Comparison of ENCODE assay signal across 9 cellular contexts in genomic region chr12:71551529-71551928, GRCh38.
DNase-seq lines count a peak whose midpoint lies in the region; ATAC-seq and TF ChIP-seq lines count a peak whose summit lies in the region.
"Had no signal": no experiment of that assay in that cellular context is flagged by ENCODE, and none has a peak within 500 bp of the region (broad histone marks: within the 10 kb centered on the region; RNA-seq: fewer than 3 reads in every experiment).

No MANE protein-coding gene starts in this region.

- H3K9me3 ChIP-seq in ascending aorta: no peaks in the 10 kb centered on the region

- H3K56ac ChIP-seq in mesendoderm (ENCODE audit: low read length): no peak overlapping the region

- H3K4me3 Mint-ChIP-seq in activated CD4-positive, alpha-beta T cell treated with anti-CD3 and anti-CD28 coated beads, Interleukin-2, amount 10 ng/mL, durations not matched to agents 7 days and 5 days: no peak overlapping the region

- H2AK5ac ChIP-seq in mesendoderm (ENCODE audit: low read length): no peak overlapping the region

- no peak overlapping the region for H3K9ac ChIP-seq in mesendoderm (ENCODE audit: low read length)

- H3K4me1 Mint-ChIP-seq in activated CD4-positive, alpha-beta T cell treated with anti-CD3 and anti-CD28 coated beads, Interleukin-2, amount 10 ng/mL, durations not matched to agents 7 days and 5 days: no peaks in the 10 kb centered on the region

- DNase-seq in DMS114 treated with DMSO at 0.1 percent for 48 hours (lab: John Stamatoyannopoulos, UW; ENCODE audit: unreplicated experiment) (peak; percentile 30), ascending aorta (ENCODE audit: low spot score in 2 of 2) (no peak), mesendoderm (no peak), glomerular visceral epithelial cell (ENCODE audit: extremely low spot score) (no peak)
- peak; percentile 15 for DNase-seq in Jurkat, Clone E6-1 (ENCODE audit: low read depth, low spot score)
- DNase-seq in activated CD4-positive, alpha-beta T cell treated with anti-CD3 and anti-CD28 coated beads, Interleukin-2, amount 10 ng/mL, durations not matched to agents 7 days and 5 days: no peak
- DNase-seq: activated T-cell treated with anti-CD3 and anti-CD28 coated beads, Interleukin-2, amount 50 U/mL, for 48 hours had no signal

- no peaks in the 10 kb centered on the region for H3K9me3 Mint-ChIP-seq in activated CD4-positive, alpha-beta T cell treated with anti-CD3 and anti-CD28 coated beads, Interleukin-2, amount 10 ng/mL, durations not matched to agents 7 days and 5 days

- H3K79me1 ChIP-seq in mesendoderm (ENCODE audit: low read length): no peaks in the 10 kb centered on the region

- H3K27ac Mint-ChIP-seq in activated CD4-positive, alpha-beta T cell treated with anti-CD3 and anti-CD28 coated beads, Interleukin-2, amount 10 ng/mL, durations not matched to agents 7 days and 5 days: no peak overlapping the region

- H3K27ac ChIP-seq in ascending aorta (no peak overlapping the region), mesendoderm (ENCODE audit: low read depth, low read length) (no peak overlapping the region)

- POLR2A ChIA-PET in activated CD4-positive, alpha-beta T cell treated with anti-CD3 and anti-CD28 coated beads, Interleukin-2, amount 10 ng/mL, durations not matched to agents 7 days and 5 days (lab: Charles Lee): no interaction called here

- H2BK5ac ChIP-seq in mesendoderm (ENCODE audit: low read length): no peak overlapping the region

- H3K27me3 ChIP-seq in ascending aorta (no peaks in the 10 kb centered on the region), mesendoderm (ENCODE audit: insufficient read depth, low read length, poor library complexity) (no peaks in the 10 kb centered on the region)

- H2BK120ac ChIP-seq in mesendoderm (ENCODE audit: low read depth, low read length): no peak overlapping the region

- no peak overlapping the region for H4K5ac ChIP-seq in mesendoderm (ENCODE audit: low read length)

- CTCF ChIA-PET in activated CD4-positive, alpha-beta T cell treated with anti-CD3 and anti-CD28 coated beads, Interleukin-2, amount 10 ng/mL, durations not matched to agents 7 days and 5 days (lab: Charles Lee): no interaction called here

- no peak overlapping the region for H3K23ac ChIP-seq in mesendoderm (ENCODE audit: low read length)

- H4K8ac ChIP-seq in mesendoderm (ENCODE audit: low read depth, low read length): no peak overlapping the region

- H3K4me3 ChIP-seq in Jurkat, Clone E6-1 (ENCODE audit: low read length): no peak overlapping the region
- H3K4me3 ChIP-seq in ascending aorta (no peak overlapping the region), mesendoderm (ENCODE audit: low read length) (no peak overlapping the region)

- H3K27me3 Mint-ChIP-seq in activated CD4-positive, alpha-beta T cell treated with anti-CD3 and anti-CD28 coated beads, Interleukin-2, amount 10 ng/mL, durations not matched to agents 7 days and 5 days: no peaks in the 10 kb centered on the region

- ATAC-seq in HG03342 (IDR thresholded peaks at IDR 0.05; ENCODE audit: unreplicated experiment) (no peak), GM19452 (IDR thresholded peaks at IDR 0.05; ENCODE audit: unreplicated experiment) (no peak)

- H3K18ac ChIP-seq in mesendoderm (ENCODE audit: low read length): no peak overlapping the region

- H2BK15ac ChIP-seq in mesendoderm (replicated peaks; ENCODE audit: low read depth): peak overlapping the region; percentile 85

- no peak overlapping the region for H3K4ac ChIP-seq in mesendoderm (ENCODE audit: low read depth, low read length)

- no peaks in the 10 kb centered on the region for H3K36me3 Mint-ChIP-seq in activated CD4-positive, alpha-beta T cell treated with anti-CD3 and anti-CD28 coated beads, Interleukin-2, amount 10 ng/mL, durations not matched to agents 7 days and 5 days (ENCODE audit: low read depth)

- peak in 2 of 3 experiments; percentile 20 to 35 for TF ChIP-seq CTCF in ascending aorta (IDR thresholded peaks at IDR 0.05)

- H3K36me3 ChIP-seq in ascending aorta (no peaks in the 10 kb centered on the region), mesendoderm (ENCODE audit: control insufficient read depth, insufficient read depth, low read length) (no peaks in the 10 kb centered on the region)

- H3K4me1 ChIP-seq in ascending aorta: no peaks in the 10 kb centered on the region
- H3K4me1 ChIP-seq in mesendoderm (ENCODE audit: control insufficient read depth, low read depth, low read length): peaks cover 3% of the 10 kb centered on the region

- no CpG with 5 or more reads among the region's 3 CpGs for WGBS in mesendoderm (ENCODE audit: extremely low coverage, insufficient coverage, low lambda C conversion rate)

- no peak overlapping the region for H3K4me2 ChIP-seq in mesendoderm (ENCODE audit: low read length)

- no peaks in the 10 kb centered on the region for H3K79me2 ChIP-seq in mesendoderm (ENCODE audit: control insufficient read depth, insufficient read depth, low read length)

- intact Hi-C loops in ascending aorta (cut with DNase I): loop anchor here (1.0 kb wide), 1 partner anchor 135 kb away; no protein-coding TSS in a partner anchor

Comparison
In these comparisons a context has a peak if more than half of its experiments do, and no peak if none do; other contexts are left out.
1. DNase-seq: peak in DMS114 treated with DMSO at 0.1 percent for 48 hours (single experiment) and Jurkat, Clone E6-1 (single experiment); none in ascending aorta (0 of 2), mesendoderm (single experiment), activated CD4-positive, alpha-beta T cell treated with anti-CD3 and anti-CD28 coated beads, Interleukin-2, amount 10 ng/mL, durations not matched to agents 7 days and 5 days (single experiment) and glomerular visceral epithelial cell (single experiment).